ENCODE assay signal across 31 cellular contexts in genomic region chr1:5603353-5604104, GRCh38.
"Had no signal": no experiment of that assay in that cellular context is flagged by ENCODE, and none has a peak within 500 bp of the region (broad histone marks: within the 10 kb centered on the region; RNA-seq: fewer than 3 reads in every experiment).

No MANE protein-coding gene starts in this region.

- H3K27ac Mint-ChIP-seq: activated CD4-positive, alpha-beta memory T cell treated with anti-CD3 and anti-CD28 coated beads for 36 hours; activated CD4-positive, alpha-beta T cell treated with anti-CD3 and anti-CD28 coated beads for 36 hours; activated CD4-positive, alpha-beta T cell treated with anti-CD3 and anti-CD28 coated beads, Interleukin-2, amount 10 ng/mL, durations not matched to agents 24 days and 14 days; activated naive CD8-positive, alpha-beta T cell treated with anti-CD3 and anti-CD28 coated beads, Interleukin-2, amount 10 ng/mL, durations not matched to agents 7 days and 5 days; activated T-helper 17 cell treated with anti-CD3 and anti-CD28 coated beads, Interleukin-2, amount 50 U/mL, for 72 hours; brain; dendritic cell treated with granulocyte-macrophage colony-stimulating factor and Interleukin-4, amounts not matched to agents 40 ng/mL and 50 ng/mL, for 4 days; endodermal cell; T-helper 17 cell; T-helper 2 cell treated with Interferon-gamma antibody and Interleukin-4, amounts not matched to agents 5 μg/mL and 100 μg/mL, for 36 hours had no signal

- H3K4me3 Mint-ChIP-seq: activated CD4-positive, alpha-beta memory T cell treated with anti-CD3 and anti-CD28 coated beads for 36 hours; activated CD4-positive, alpha-beta T cell treated with anti-CD3 and anti-CD28 coated beads for 36 hours; activated CD4-positive, alpha-beta T cell treated with anti-CD3 and anti-CD28 coated beads, Interleukin-2, amount 10 ng/mL, durations not matched to agents 24 days and 14 days; activated naive CD8-positive, alpha-beta T cell treated with anti-CD3 and anti-CD28 coated beads, Interleukin-2, amount 10 ng/mL, durations not matched to agents 7 days and 5 days; activated T-cell treated with anti-CD3 and anti-CD28 coated beads, Interleukin-2, amount 50 U/mL, for 4 hours; activated T-helper 17 cell treated with anti-CD3 and anti-CD28 coated beads, Interleukin-2, amount 50 U/mL, for 72 hours; brain; dendritic cell treated with granulocyte-macrophage colony-stimulating factor and Interleukin-4, amounts not matched to agents 40 ng/mL and 50 ng/mL, for 4 days; endodermal cell; T-helper 17 cell; T-helper 2 cell treated with Interferon-gamma antibody and Interleukin-4, amounts not matched to agents 5 μg/mL and 100 μg/mL, for 36 hours had no signal

- H3K9me3 ChIP-seq: ascending aorta, breast epithelium, colonic mucosa had no signal

- H3K36me3 Mint-ChIP-seq: activated CD4-positive, alpha-beta memory T cell treated with anti-CD3 and anti-CD28 coated beads for 36 hours; activated naive CD4-positive, alpha-beta T cell treated with anti-CD3 and anti-CD28 coated beads, Interleukin-2, amount 50 U/mL, for 72 hours; activated naive CD8-positive, alpha-beta T cell treated with anti-CD3 and anti-CD28 coated beads, Interleukin-2, amount 10 ng/mL, durations not matched to agents 7 days and 5 days; brain had no signal

- H3K4me1 ChIP-seq: ascending aorta, colonic mucosa had no signal

- H3K4me3 ChIP-seq: ascending aorta, breast epithelium, cardiac muscle cell, colonic mucosa, dorsolateral prefrontal cortex had no signal

- H3K9me3 Mint-ChIP-seq: activated CD4-positive, alpha-beta memory T cell treated with anti-CD3 and anti-CD28 coated beads for 36 hours; activated CD4-positive, alpha-beta T cell treated with anti-CD3 and anti-CD28 coated beads, Interleukin-2, amount 10 ng/mL, durations not matched to agents 24 days and 14 days; activated naive CD8-positive, alpha-beta T cell treated with anti-CD3 and anti-CD28 coated beads, Interleukin-2, amount 10 ng/mL, durations not matched to agents 7 days and 5 days; activated T-cell treated with anti-CD3 and anti-CD28 coated beads, Interleukin-2, amount 50 U/mL, for 4 hours; dendritic cell treated with granulocyte-macrophage colony-stimulating factor and Interleukin-4, amounts not matched to agents 40 ng/mL and 50 ng/mL, for 4 days; T-helper 2 cell treated with Interferon-gamma antibody and Interleukin-4, amounts not matched to agents 5 μg/mL and 100 μg/mL, for 36 hours had no signal

- H3K27ac ChIP-seq: ascending aorta, breast epithelium, cardiac muscle cell, colonic mucosa, dorsolateral prefrontal cortex, WERI-Rb-1 had no signal

- H3K4me1 Mint-ChIP-seq: activated CD4-positive, alpha-beta T cell treated with anti-CD3 and anti-CD28 coated beads for 36 hours; activated CD4-positive, alpha-beta T cell treated with anti-CD3 and anti-CD28 coated beads, Interleukin-2, amount 10 ng/mL, durations not matched to agents 24 days and 14 days; activated naive CD8-positive, alpha-beta T cell treated with anti-CD3 and anti-CD28 coated beads, Interleukin-2, amount 10 ng/mL, durations not matched to agents 7 days and 5 days; activated T-helper 17 cell treated with anti-CD3 and anti-CD28 coated beads, Interleukin-2, amount 50 U/mL, for 72 hours; T-helper 17 cell had no signal

- DNase-seq: activated CD4-positive, alpha-beta memory T cell treated with anti-CD3 and anti-CD28 coated beads for 36 hours; activated CD4-positive, alpha-beta T cell treated with anti-CD3 and anti-CD28 coated beads for 36 hours; activated CD4-positive, alpha-beta T cell treated with anti-CD3 and anti-CD28 coated beads, Interleukin-2, amount 10 ng/mL, durations not matched to agents 24 days and 14 days; activated CD4-positive, CD25-positive, alpha-beta regulatory T cell; activated CD4-positive, CD25-positive, alpha-beta regulatory T cell treated with anti-CD3 and anti-CD28 coated beads, Interleukin-2, amount 50 U/mL, for 72 hours; activated CD8-positive, alpha-beta memory T cell treated with anti-CD3 and anti-CD28 coated beads for 24 hours; activated effector memory CD4-positive, alpha-beta T cell treated with Interleukin-2 at 50 U/mL for 16 hours; activated gamma-delta T cell treated with Interleukin-2 at 50 U/mL for 16 hours; activated naive CD4-positive, alpha-beta T cell treated with Interleukin-2 at 50 U/mL for 16 hours; activated naive CD8-positive, alpha-beta T cell treated with anti-CD3 and anti-CD28 coated beads, Interleukin-2, amount 10 ng/mL, durations not matched to agents 7 days and 5 days; activated T-cell treated with anti-CD3 and anti-CD28 coated beads, Interleukin-2, amount 50 U/mL, for 4 hours; central memory CD4-positive, alpha-beta T cell; cerebellar nuclear complex; dorsolateral prefrontal cortex; effector memory CD4-positive, alpha-beta T cell; foreskin fibroblast; T-helper 1 cell; T-helper 17 cell; T1000 had no signal

- H3K27me3 Mint-ChIP-seq: activated CD4-positive, alpha-beta memory T cell treated with anti-CD3 and anti-CD28 coated beads for 36 hours had no signal

- ATAC-seq: activated CD4-positive, alpha-beta T cell treated with anti-CD3 and anti-CD28 coated beads for 36 hours; activated naive CD4-positive, alpha-beta T cell treated with anti-CD3 and anti-CD28 coated beads, Interleukin-2, amount 50 U/mL, for 72 hours; activated T-cell treated with anti-CD3 and anti-CD28 coated beads, Interleukin-2, amount 50 U/mL, for 4 hours; activated T-helper 17 cell treated with anti-CD3 and anti-CD28 coated beads, Interleukin-2, amount 50 U/mL, for 72 hours; esophagus mucosa; T-helper 17 cell had no signal

- H3K36me3 ChIP-seq: ascending aorta, breast epithelium, cardiac muscle cell, colonic mucosa, WERI-Rb-1 had no signal
